ENCODE assay signal across 22 cellular contexts in genomic region chr2:95301876-95302641, GRCh38. TPM values are rescaled to one million over a fixed set of nuclear protein-coding genes. Genes with fewer than 3 reads are reported as not detected.
DNase-seq lines count a peak whose midpoint lies in the region; ATAC-seq and TF ChIP-seq lines count a peak whose summit lies in the region.
"Had no signal": no experiment of that assay in that cellular context is flagged by ENCODE, and none has a peak within 500 bp of the region (broad histone marks: within the 10 kb centered on the region; RNA-seq: fewer than 3 reads in every experiment).

No MANE protein-coding gene starts in this region.

- H3K27me3 Mint-ChIP-seq in glutamatergic neuron (ENCODE audit: unreplicated experiment) = peaks cover 6% of the 10 kb centered on the region
- H3K27me3 Mint-ChIP-seq: CD4-positive, CD25-positive, alpha-beta regulatory T cell had no signal

- H3K27ac ChIP-seq in substantia nigra (ENCODE audit: low read depth, low read length, poor library complexity, severe bottlenecking) = peak overlapping the region; percentile 49
- H3K27ac ChIP-seq: HL-60, Peyer's patch, SK-N-MC had no signal

- H3K27ac Mint-ChIP-seq in glutamatergic neuron (ENCODE audit: unreplicated experiment) = peak overlapping the region; percentile 55
- H3K27ac Mint-ChIP-seq: CD4-positive, CD25-positive, alpha-beta regulatory T cell; GM23338; T-cell had no signal

- peak; percentile 80 for DNase-seq in DMS 273 (lab: John Stamatoyannopoulos, UW; ENCODE audit: unreplicated experiment)
- DNase-seq in NCI-H524 (lab: John Stamatoyannopoulos, UW) = peak; percentile 20 to 52
- no peak for DNase-seq in glutamatergic neuron
- peak in 1 of 49 donors; percentile 16 for DNase-seq in substantia nigra (lab: John Stamatoyannopoulos, UW)
- DNase-seq in NK-92 (lab: John Stamatoyannopoulos, UW; ENCODE audit: unreplicated experiment) = no peak
- DNase-seq in AG20443 (ENCODE audit: low spot score) = no peak
- DNase-seq in stimulated activated CD4-positive, alpha-beta T cell treated with anti-CD3 and anti-CD28 coated beads, Interleukin-4, amount 100 ng/mL, for 4 hours = no peak
- DNase-seq: CD4-positive, CD25-positive, alpha-beta regulatory T cell; DND-41; MV-4-11; NCI-H1417; NCI-H2081 treated with DMSO at 0.1 percent for 48 hours; NCI-H345; Peyer's patch; T-cell had no signal

- ATAC-seq in GM21381 (IDR thresholded peaks at IDR 0.05; ENCODE audit: unreplicated experiment) = no peak
- ATAC-seq: GM23338, HCT116, K562, Right ventricle myocardium inferior, T-cell had no signal

- no peak overlapping the region for H3K4me3 Mint-ChIP-seq in glutamatergic neuron (ENCODE audit: unreplicated experiment)
- H3K4me3 Mint-ChIP-seq: CD4-positive, CD25-positive, alpha-beta regulatory T cell; GM23338; T-cell had no signal

- H3K36me3 Mint-ChIP-seq in glutamatergic neuron (ENCODE audit: unreplicated experiment) = no peaks in the 10 kb centered on the region
- H3K36me3 Mint-ChIP-seq: CD4-positive, CD25-positive, alpha-beta regulatory T cell; T-cell had no signal

- peaks cover 21% of the 10 kb centered on the region for H3K4me1 Mint-ChIP-seq in glutamatergic neuron (ENCODE audit: low read depth, unreplicated experiment)
- H3K4me1 Mint-ChIP-seq: CD4-positive, CD25-positive, alpha-beta regulatory T cell had no signal

- H3K9me3 Mint-ChIP-seq in glutamatergic neuron (ENCODE audit: unreplicated experiment) = peaks cover 9% of the 10 kb centered on the region
- H3K9me3 Mint-ChIP-seq: CD4-positive, CD25-positive, alpha-beta regulatory T cell; GM23338; T-cell had no signal

- no peak for TF ChIP-seq CTCF in glutamatergic neuron (IDR thresholded peaks at IDR 0.05; ENCODE audit: partially characterized antibody, unreplicated experiment)

RNA-seq across cellular contexts. Expression of gene KCNIP3, which starts 4.9 kb away (rescaled TPM):
- 7.3 TPM for total RNA-seq in glutamatergic neuron (ENCODE audit: unreplicated experiment)
- total RNA-seq: CD4-positive, CD25-positive, alpha-beta regulatory T cell; T-cell had no signal

RNA-seq across cellular contexts. Expression of gene PROM2, which starts 27.8 kb away (rescaled TPM):
- total RNA-seq in glutamatergic neuron (ENCODE audit: unreplicated experiment) = 5.4 TPM
- total RNA-seq: K562 had no signal

Comparison
In these comparisons a context has a peak if more than half of its experiments do, and no peak if none do; other contexts are left out.
1. DNase-seq: peak in DMS 273 (single experiment) and NCI-H524 (2 of 2); none in glutamatergic neuron (single experiment), NK-92 (single experiment), AG20443 (single experiment) and stimulated activated CD4-positive, alpha-beta T cell treated with anti-CD3 and anti-CD28 coated beads, Interleukin-4, amount 100 ng/mL, for 4 hours (0 of 2).